9 cellular contexts compared by ENCODE assay signal in the genomic region with DNA sequence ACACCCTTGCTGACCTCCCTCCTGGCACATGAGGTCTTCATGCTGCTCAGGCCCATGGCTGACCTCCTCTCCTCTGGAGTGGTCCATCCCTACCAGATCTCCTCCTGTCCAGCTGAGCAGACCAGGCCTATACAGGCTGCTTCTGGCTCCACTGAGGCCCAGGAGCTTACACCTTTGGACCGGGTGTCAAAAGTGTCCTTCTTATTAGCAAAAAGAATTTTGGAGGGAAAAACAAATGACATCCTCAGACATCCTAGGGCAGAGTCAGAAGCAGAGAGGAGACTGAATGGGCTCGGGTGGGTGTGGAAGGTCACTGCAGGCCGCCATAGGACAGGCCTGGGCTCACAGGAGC. TPM values are rescaled to one million over a fixed set of nuclear protein-coding genes. Genes with fewer than 3 reads are reported as not detected.
DNase-seq lines count a peak whose midpoint lies in the region; ATAC-seq and TF ChIP-seq lines count a peak whose summit lies in the region.
"Had no signal": no experiment of that assay in that cellular context is flagged by ENCODE, and none has a peak within 500 bp of the region (broad histone marks: within the 10 kb centered on the region; RNA-seq: fewer than 3 reads in every experiment).

No MANE protein-coding gene starts in this region.

- H3K4me2 ChIP-seq in GM23338 (peak overlapping the region; percentile 68), SK-N-SH (peak overlapping the region; percentile 86; the same call in 1 of the 2 replicates)

- H3K4me1 ChIP-seq in GM23338 (ENCODE audit: insufficient read depth) (peaks cover 22% of the 10 kb centered on the region), SK-N-SH (ENCODE audit: control insufficient read depth in 1 of 2, insufficient read depth in 2 of 2, low read depth in 1 of 2, low read length in 1 of 2) (peaks cover 13 to 16% of the 10 kb centered on the region in 2 experiments; a peak in 2 of 4 replicates), esophagus squamous epithelium (peaks cover 13 to 40% (median 15%) of the 10 kb centered on the region in 3 donors), rectal smooth muscle tissue (ENCODE audit: control insufficient read depth, insufficient read depth, low read length) (peaks cover 6% of the 10 kb centered on the region)

- ATAC-seq in GM23338: no peak
- ATAC-seq in GM19395 (IDR thresholded peaks at IDR 0.05; ENCODE audit: unreplicated experiment): no peak

- CTCF ChIA-PET in SK-N-SH (lab: Yijun Ruan, JAX): interaction anchor here (1.3 to 4.7 kb wide), 7 partner anchors 14 to 319 kb away, joined by 3 to 125 read pairs (median 5); no protein-coding TSS in a partner anchor

- H3K9ac ChIP-seq in SK-N-SH: no peak overlapping the region
- no peak overlapping the region for H3K9ac ChIP-seq in rectal smooth muscle tissue (ENCODE audit: low read length)

- no peak for TF ChIP-seq RAD21 in SK-N-SH (IDR thresholded peaks at IDR 0.05; ENCODE audit: low read length)

- no peaks in the 10 kb centered on the region for H3K9me3 ChIP-seq in SK-N-SH
- no peaks in the 10 kb centered on the region for H3K9me3 ChIP-seq in esophagus squamous epithelium

- H3F3A ChIP-seq in GM23338 (replicated peaks; ENCODE audit: low read depth) (0 out of 2 replicates have a peak, but pooled peaks cover 3% of the 10 kb centered on the region), SK-N-SH (replicated peaks; ENCODE audit: insufficient read depth) (peaks cover 7% of the 10 kb centered on the region)

- intact Hi-C loops in esophagus squamous epithelium (cut with DNase I): loop anchor here (5.0 kb wide), 1 partner anchor 85 kb away; no protein-coding TSS in a partner anchor

- no peaks in the 10 kb centered on the region for H3K27me3 ChIP-seq in GM23338 (ENCODE audit: insufficient read depth)
- H3K27me3 ChIP-seq in SK-N-SH (ENCODE audit: insufficient read depth): no peaks in the 10 kb centered on the region
- H3K27me3 ChIP-seq in esophagus squamous epithelium: no peaks in the 10 kb centered on the region
- no peaks in the 10 kb centered on the region for H3K27me3 ChIP-seq in rectal smooth muscle tissue (ENCODE audit: control insufficient read depth, insufficient read depth, low read length)

- H3K9me2 ChIP-seq in GM23338 (ENCODE audit: insufficient read depth) (no peaks in the 10 kb centered on the region), SK-N-SH (no peaks in the 10 kb centered on the region)

- no peak for TF ChIP-seq CTCF in GM23338 (conservative IDR thresholded peaks at IDR 0.05; ENCODE audit: low read depth in 2 of 2)
- TF ChIP-seq CTCF in SK-N-SH (IDR thresholded peaks at IDR 0.05): no peak
- no peak for TF ChIP-seq CTCF in esophagus squamous epithelium (IDR thresholded peaks at IDR 0.05)

- H4K20me1 ChIP-seq in GM23338 (replicated peaks; ENCODE audit: insufficient read depth) (no peaks in the 10 kb centered on the region), SK-N-SH (ENCODE audit: insufficient read depth) (no peaks in the 10 kb centered on the region)

- peak overlapping the region; percentile 67; the same call in 2 of the 3 replicates for H3K4me3 Mint-ChIP-seq in GM23338

- no peak overlapping the region for H3K27ac ChIP-seq in GM23338 (ENCODE audit: low read depth)
- H3K27ac ChIP-seq in SK-N-SH (ENCODE audit: low read depth in 2 of 2, low read length in 1 of 2): peak overlapping the region; percentile 80 to 89; a peak in 3 of 4 replicates
- peak overlapping the region; percentile 88 to 97 (median 92) for H3K27ac ChIP-seq in esophagus squamous epithelium
- H3K27ac ChIP-seq in rectal smooth muscle tissue (ENCODE audit: low read depth, low read length): peak overlapping the region; percentile 82

- H3K36me3 ChIP-seq in GM23338 (ENCODE audit: insufficient read depth) (no peaks in the 10 kb centered on the region), SK-N-SH (replicated peaks in 1 of 2; ENCODE audit: control insufficient read depth in 1 of 2, insufficient read depth in 2 of 2, low read length in 1 of 2) (no peaks in the 10 kb centered on the region), esophagus squamous epithelium (no peaks in the 10 kb centered on the region), rectal smooth muscle tissue (ENCODE audit: control insufficient read depth, insufficient read depth, low read length) (no peaks in the 10 kb centered on the region)

- H3K4me3 ChIP-seq in GM23338 (peak overlapping the region; percentile 52; the same call in 1 of the 2 replicates), SK-N-SH (ENCODE audit: low read depth in 2 of 2, low read length in 1 of 2) (no peak overlapping the region), esophagus squamous epithelium (peak overlapping the region in 1 of 4 donors; percentile 76), rectal smooth muscle tissue (ENCODE audit: low read length) (no peak overlapping the region)

- H3K27me3 Mint-ChIP-seq in GM23338 (ENCODE audit: insufficient read depth, low read depth, poor library complexity): peaks cover 9% of the 10 kb centered on the region

- no peaks in the 10 kb centered on the region; the same call in 2 of the 3 replicates for H3K36me3 Mint-ChIP-seq in GM23338 (ENCODE audit: low read depth)

- peaks cover 40% of the 10 kb centered on the region for H3K4me1 Mint-ChIP-seq in GM23338

- 91% methylated on average over 3 of the region's 3 CpGs for WGBS in SK-N-SH (ENCODE audit: low lambda C conversion rate)
- WGBS in esophagus squamous epithelium, 2 donors: 55 to 79% methylated on average over 3 of the region's 3 CpGs

- H3K9me3 Mint-ChIP-seq in GM23338: no peaks in the 10 kb centered on the region; the same call in 2 of the 3 replicates

- H3K79me2 ChIP-seq in GM23338 (replicated peaks; ENCODE audit: insufficient read depth): no peaks in the 10 kb centered on the region
- no peaks in the 10 kb centered on the region for H3K79me2 ChIP-seq in SK-N-SH (ENCODE audit: insufficient read depth)

- H2AFZ ChIP-seq in GM23338 (peak overlapping the region; percentile 96), SK-N-SH (ENCODE audit: low read depth) (no peak overlapping the region)

- POLR2A ChIA-PET in SK-N-SH (lab: Yijun Ruan, JAX): no interaction called here

- no peak overlapping the region for H3K27ac Mint-ChIP-seq in GM23338

- DNase-seq in GM23338 (ENCODE audit: low spot score) (no peak), SK-N-SH (no peak), esophagus squamous epithelium (lab: John Stamatoyannopoulos, UW) (no peak), NCI-H510A treated with DMSO at 0.1 percent for 48 hours (lab: John Stamatoyannopoulos, UW) (no peak), NCI-H774 (lab: John Stamatoyannopoulos, UW) (no peak), NCI-H128 (lab: John Stamatoyannopoulos, UW; ENCODE audit: unreplicated experiment) (no peak)
- DNase-seq: left cardiac atrium had no signal

- TF ChIP-seq POLR2A in esophagus squamous epithelium (IDR thresholded peaks at IDR 0.05): no peak

- TF ChIP-seq EP300 in SK-N-SH (IDR thresholded peaks at IDR 0.05; ENCODE audit: borderline replicate concordance in 1 of 2, low read depth in 1 of 2, low read length in 1 of 2): no peak

TF ChIP-seq in GM23338, 12 proteins besides CTCF, POLR2A, EP300 and RAD21 (continues in another document):
- no peak for TF ChIP-seq CREB1 (CRISPR knock-in tag; IDR thresholded peaks at IDR 0.05; ENCODE audit: low read depth)
- TF ChIP-seq EZH2phosphoT487 (IDR thresholded peaks at IDR 0.05; ENCODE audit: unreplicated experiment): no peak
- no peak for TF ChIP-seq ZNF331 (CRISPR knock-in tag; IDR thresholded peaks at IDR 0.05; ENCODE audit: low read depth)

TF ChIP-seq in SK-N-SH, 30 proteins besides CTCF, POLR2A, EP300 and RAD21 (continues in another document):
- TF ChIP-seq RFX5 (IDR thresholded peaks at IDR 0.05; ENCODE audit: low read length) (no peak), PBX3 (IDR thresholded peaks at IDR 0.05) (no peak), GABPA (IDR thresholded peaks at IDR 0.05; ENCODE audit: low read depth) (no peak), TAF1 (IDR thresholded peaks at IDR 0.05; ENCODE audit: borderline replicate concordance, low read depth, low read length) (no peak), RCOR1 (IDR thresholded peaks at IDR 0.05; ENCODE audit: low read length) (no peak), GATA2 (CRISPR knock-in tag; IDR thresholded peaks at IDR 0.05) (no peak)
- TF ChIP-seq, protein P1, sequence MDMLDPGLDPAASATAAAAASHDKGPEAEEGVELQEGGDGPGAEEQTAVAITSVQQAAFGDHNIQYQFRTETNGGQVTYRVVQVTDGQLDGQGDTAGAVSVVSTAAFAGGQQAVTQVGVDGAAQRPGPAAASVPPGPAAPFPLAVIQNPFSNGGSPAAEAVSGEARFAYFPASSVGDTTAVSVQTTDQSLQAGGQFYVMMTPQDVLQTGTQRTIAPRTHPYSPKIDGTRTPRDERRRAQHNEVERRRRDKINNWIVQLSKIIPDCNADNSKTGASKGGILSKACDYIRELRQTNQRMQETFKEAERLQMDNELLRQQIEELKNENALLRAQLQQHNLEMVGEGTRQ (IDR thresholded peaks at IDR 0.05; ENCODE audit: borderline replicate concordance, low read depth, low read length): no peak
- TF ChIP-seq, protein P2, sequence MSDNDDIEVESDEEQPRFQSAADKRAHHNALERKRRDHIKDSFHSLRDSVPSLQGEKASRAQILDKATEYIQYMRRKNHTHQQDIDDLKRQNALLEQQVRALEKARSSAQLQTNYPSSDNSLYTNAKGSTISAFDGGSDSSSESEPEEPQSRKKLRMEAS (IDR thresholded peaks at IDR 0.05; ENCODE audit: low read depth): no peak

RNA-seq across cellular contexts. Expression of gene WSB1, which starts 38.1 kb away (rescaled TPM):
- 99.7 and 108 TPM in 2 replicates for total RNA-seq in GM23338 (2014; rRNA removed; shearing (Covaris generic))
- polyA plus RNA-seq in GM23338 (2016; fragmentation: Nextera tagmentation; extraction: Ambion mirVana): 86.3 and 101 TPM in 2 replicates
- polyA plus RNA-seq in SK-N-SH (2012; rRNA removed): 204 and 261 TPM in 2 replicates
- 68.2 and 73.8 TPM in 2 replicates for polyA plus RNA-seq in SK-N-SH (2012; cell fraction: cytosol; rRNA removed)
- 1,761 and 2,017 TPM in 2 replicates for polyA plus RNA-seq in SK-N-SH (2012; cell fraction: nucleus; rRNA removed)
- 100 to 1,000 TPM in 1 of 4 donors, 10 to 100 TPM in 3; 27.9 to 112 (median 62.8) TPM for total RNA-seq in esophagus squamous epithelium
